ENCODE assay signal across 9 cellular contexts in genomic region chr12:2890001-2890387, GRCh38. TPM values are rescaled to one million over a fixed set of nuclear protein-coding genes. Genes with fewer than 3 reads are reported as not detected.
DNase-seq lines count a peak whose midpoint lies in the region; ATAC-seq and TF ChIP-seq lines count a peak whose summit lies in the region.
"Had no signal": no experiment of that assay in that cellular context is flagged by ENCODE, and none has a peak within 500 bp of the region (broad histone marks: within the 10 kb centered on the region; RNA-seq: fewer than 3 reads in every experiment).

No MANE protein-coding gene starts in this region.

- H3K4me3 Mint-ChIP-seq in naive thymus-derived CD8-positive, alpha-beta T cell = peak overlapping the region; percentile 91 to 99 (median 96)

- no peaks in the 10 kb centered on the region for H3K27me3 ChIP-seq in Karpas-422 (ENCODE audit: low read length)
- no peaks in the 10 kb centered on the region for H3K27me3 ChIP-seq in colonic mucosa

- CTCF ChIA-PET in GM10248 (lab: Yijun Ruan, JAX) = interaction anchor here (1.0 to 2.1 kb wide), 5 partner anchors 9 to 151 kb away, joined by 3 to 9 read pairs (median 7); no protein-coding TSS in a partner anchor

- H3K9ac ChIP-seq in Karpas-422 (ENCODE audit: low read length) (peak overlapping the region; percentile 79), colonic mucosa (ENCODE audit: low read depth in 2 of 2, low read length in 2 of 2) (peak overlapping the region; percentile 78 to 81)

- peak overlapping the region; percentile 59; the same call in 1 of the 2 replicates for H2AFZ ChIP-seq in Karpas-422 (ENCODE audit: low read length)

- peaks cover 16% of the 10 kb centered on the region for H3K79me2 ChIP-seq in Karpas-422 (ENCODE audit: low read length)

- no peaks in the 10 kb centered on the region for H3K9me2 ChIP-seq in Karpas-422 (replicated peaks; ENCODE audit: insufficient read depth, low read length)

- peaks cover 18% of the 10 kb centered on the region for H3K4me1 ChIP-seq in Karpas-422 (ENCODE audit: low read length)
- no peaks in the 10 kb centered on the region for H3K4me1 ChIP-seq in colonic mucosa

- no peak for TF ChIP-seq CTCF in AG09309 (IDR thresholded peaks at IDR 0.05; ENCODE audit: control insufficient read depth, insufficient read depth, low read depth, low read length, missing control alignments)
- TF ChIP-seq CTCF in colonic mucosa (IDR thresholded peaks at IDR 0.05) = no peak
- no peak for TF ChIP-seq CTCF in GM10248 (IDR thresholded peaks at IDR 0.05; ENCODE audit: control extremely low read depth, extremely low read depth, low read depth, missing control alignments)

- H3K9me3 ChIP-seq in Karpas-422 (ENCODE audit: low read length) = no peaks in the 10 kb centered on the region
- H3K9me3 ChIP-seq in colonic mucosa = no peaks in the 10 kb centered on the region

- POLR2A ChIA-PET in naive thymus-derived CD8-positive, alpha-beta T cell (lab: Charles Lee) = interaction anchor here (1.0 to 2.2 kb wide), 6 partner anchors 9 to 199 kb away, joined by 3 to 15 read pairs (median 5); partner anchors contain the start of genes FKBP4, FOXM1 and RHNO1
- POLR2A ChIA-PET in GM10248 (lab: Yijun Ruan, JAX) = interaction anchor here (0.5 to 1.4 kb wide), 2 partner anchors 12 to 53 kb away, joined by 3 to 4 read pairs; no protein-coding TSS in a partner anchor

- H3K36me3 ChIP-seq in Karpas-422 (ENCODE audit: insufficient read depth, low read length) (peaks cover 11% of the 10 kb centered on the region), colonic mucosa (no peaks in the 10 kb centered on the region)

- H3K27me3 Mint-ChIP-seq in naive thymus-derived CD8-positive, alpha-beta T cell = no peaks in the 10 kb centered on the region

- H3K9me3 Mint-ChIP-seq in naive thymus-derived CD8-positive, alpha-beta T cell = no peaks in the 10 kb centered on the region

- H3K36me3 Mint-ChIP-seq in naive thymus-derived CD8-positive, alpha-beta T cell = peaks cover 0 to 16% (median 0%) of the 10 kb centered on the region in 3 donors

- peak overlapping the region; percentile 53 for H3K4me3 ChIP-seq in AG09309 (ENCODE audit: control insufficient read depth, low read depth, low read length)
- H3K4me3 ChIP-seq in Karpas-422 (ENCODE audit: low read length) = peak overlapping the region; percentile 76
- H3K4me3 ChIP-seq in colonic mucosa = peak overlapping the region; percentile 81

- ATAC-seq in naive thymus-derived CD8-positive, alpha-beta T cell = no peak
- ATAC-seq in HG02884 (IDR thresholded peaks at IDR 0.05; ENCODE audit: unreplicated experiment) = no peak
- no peak for ATAC-seq in GM18858 (IDR thresholded peaks at IDR 0.05; ENCODE audit: unreplicated experiment)
- ATAC-seq in GM21786 (IDR thresholded peaks at IDR 0.05; ENCODE audit: unreplicated experiment) = no peak

- peak overlapping the region; percentile 91 to 98 (median 96) for H3K27ac Mint-ChIP-seq in naive thymus-derived CD8-positive, alpha-beta T cell

- H3K4me1 Mint-ChIP-seq in naive thymus-derived CD8-positive, alpha-beta T cell = peaks cover 14 to 34% (median 22%) of the 10 kb centered on the region in 4 donors

- peak overlapping the region; percentile 84 for H3K4me2 ChIP-seq in Karpas-422 (ENCODE audit: low read depth, low read length, poor library complexity, severe bottlenecking)

- no peaks in the 10 kb centered on the region for H4K20me1 ChIP-seq in Karpas-422 (ENCODE audit: insufficient read depth, low read depth, low read length)

- H3K27ac ChIP-seq in Karpas-422 (ENCODE audit: low read length) (peak overlapping the region; percentile 44; the same call in 1 of the 2 replicates), colonic mucosa (peak overlapping the region; percentile 84)

- intact Hi-C loops in colonic mucosa (cut with DNase I) = no loop called here

- no peak for DNase-seq in AG09309 (ENCODE audit: low read depth)
- no peak for DNase-seq in Karpas-422
- DNase-seq in colonic mucosa = no peak
- no peak for DNase-seq in naive thymus-derived CD8-positive, alpha-beta T cell
- DNase-seq in GM10248 (ENCODE audit: extremely low spot score) = no peak

RNA-seq across cellular contexts. Expression of gene TULP3, which starts 0.7 kb away (rescaled TPM):
- 11.7 and 14.1 TPM in 2 replicates for total RNA-seq in Karpas-422 (2014; rRNA removed; shearing (Covaris generic); ENCODE audit: low replicate concordance)
- total RNA-seq in colonic mucosa = 10 to 100 TPM; 10.1 to 12.6 TPM
- total RNA-seq in naive thymus-derived CD8-positive, alpha-beta T cell = 10 to 100 TPM in 1 of 2 experiments, 1 to 10 TPM in 1; 8.8 to 11.1 TPM
- 1 to 10 TPM; 5.8 to 9.3 (median 7.6) TPM for polyA plus RNA-seq in naive thymus-derived CD8-positive, alpha-beta T cell

RNA-seq across cellular contexts. Expression of gene RHNO1, which starts 13.0 kb away (rescaled TPM):
- 34.8 and 45.6 TPM in 2 replicates for total RNA-seq in Karpas-422 (2014; rRNA removed; shearing (Covaris generic); ENCODE audit: low replicate concordance)
- 10 to 100 TPM; 18.3 to 25.5 TPM for total RNA-seq in colonic mucosa
- total RNA-seq in naive thymus-derived CD8-positive, alpha-beta T cell = 10 to 100 TPM; 27.7 to 30.1 TPM
- polyA plus RNA-seq in naive thymus-derived CD8-positive, alpha-beta T cell = 10 to 100 TPM; 36.3 to 44.4 (median 38.6) TPM

RNA-seq across cellular contexts. Expression of gene FOXM1, which starts 13.0 kb away (rescaled TPM):
- 15.4 and 20.8 TPM in 2 replicates for total RNA-seq in Karpas-422 (2014; rRNA removed; shearing (Covaris generic); ENCODE audit: low replicate concordance)
- total RNA-seq in colonic mucosa = 10 to 100 TPM; 18.4 to 89.3 TPM
- under 1 TPM in 1 of 2 experiments, not detected in 1; 0.62 TPM for total RNA-seq in naive thymus-derived CD8-positive, alpha-beta T cell
- under 1 TPM in 1 of 3 donors, not detected in 2; 0.19 TPM for polyA plus RNA-seq in naive thymus-derived CD8-positive, alpha-beta T cell

RNA-seq across cellular contexts. Expression of gene TEX52, which starts 33.2 kb away (rescaled TPM):
- not detected in 2 replicates for total RNA-seq in Karpas-422 (2014; rRNA removed; shearing (Covaris generic); ENCODE audit: low replicate concordance)
- not detected for total RNA-seq in colonic mucosa
- not detected for total RNA-seq in naive thymus-derived CD8-positive, alpha-beta T cell
- polyA plus RNA-seq in naive thymus-derived CD8-positive, alpha-beta T cell = not detected
- total RNA-seq: lung microvascular endothelial cell had no signal

RNA-seq across cellular contexts. Expression of gene NRIP2, which starts 55.2 kb away (rescaled TPM):
- not detected in 2 replicates for total RNA-seq in Karpas-422 (2014; rRNA removed; shearing (Covaris generic); ENCODE audit: low replicate concordance)
- total RNA-seq in colonic mucosa = under 1 TPM; 0.49 to 0.77 TPM
- total RNA-seq in naive thymus-derived CD8-positive, alpha-beta T cell = not detected
- 1 to 10 TPM; 1.3 to 2.4 (median 1.6) TPM for polyA plus RNA-seq in naive thymus-derived CD8-positive, alpha-beta T cell
- total RNA-seq: lung microvascular endothelial cell had no signal

Comparison
In these comparisons a context has a peak if more than half of its experiments do, and no peak if none do; other contexts are left out.
1. RNA of gene FOXM1, which starts 13.0 kb away (total RNA-seq): 18.4 to 89.3 TPM in colonic mucosa and 15.4 to 20.8 TPM in Karpas-422; 0.62 TPM in naive thymus-derived CD8-positive, alpha-beta T cell; every median in the first group is over 10 times any median in the second.
2. Peak in every context shown above with its lines, with median percentiles within 50 percentile points of each other: H3K4me3 ChIP-seq.